In genomic region chr5:123511648-123512605, GRCh38 we compare ENCODE assay signal across 1 cellular context.
TF ChIP-seq lines count a peak whose summit lies in the region.

Gene CSNK1G3, plus strand, starts transcription at chr5:123512177. Its CDS starts 33,487 bp downstream, at chr5:123545664.

TF ChIP-seq in K562, 482 proteins besides CTCF, POLR2A, EP300 and RAD21 (continued from another document and continues in another):
- no peak for TF ChIP-seq E4F1 (CRISPR knock-in tag; IDR thresholded peaks at IDR 0.05; ENCODE audit: borderline replicate concordance)
- TF ChIP-seq FOSL1 (tag; conservative IDR thresholded peaks at IDR 0.05): no peak
- no peak for TF ChIP-seq ZNF655 (CRISPR knock-in tag; IDR thresholded peaks at IDR 0.05)
- TF ChIP-seq ZNF75A (CRISPR knock-in tag; IDR thresholded peaks at IDR 0.05): no peak
- TF ChIP-seq SIX5 (IDR thresholded peaks at IDR 0.05; ENCODE audit: borderline replicate concordance in 1 of 2, insufficient read depth in 1 of 2, low read depth in 1 of 2, low read length in 2 of 2): no peak
- TF ChIP-seq ZZZ3 (IDR thresholded peaks at IDR 0.05): no peak
- TF ChIP-seq ATF7 (IDR thresholded peaks at IDR 0.05): peak; percentile 85
- no peak for TF ChIP-seq THRAP3 (IDR thresholded peaks at IDR 0.05; ENCODE audit: borderline replicate concordance)
- TF ChIP-seq ERF (CRISPR knock-in tag; IDR thresholded peaks at IDR 0.05): peak; percentile 65; the same call in 1 of the 2 replicates
- 0 out of 4 replicates have a peak, but pooled peaks of 1 of the 2 experiments have one; percentile 38 for TF ChIP-seq KDM4B (IDR thresholded peaks at IDR 0.05; ENCODE audit: borderline replicate concordance in 2 of 2, low read depth in 1 of 2)
- TF ChIP-seq MCM5 (IDR thresholded peaks at IDR 0.05; ENCODE audit: low read depth): no peak
- peak in 1 of 2 experiments; percentile 16; a peak in 1 of 4 replicates for TF ChIP-seq MNT (conservative IDR thresholded peaks at IDR 0.05)
- no peak for TF ChIP-seq LARP7 (IDR thresholded peaks at IDR 0.05)
- TF ChIP-seq ZNF778 (CRISPR knock-in tag; IDR thresholded peaks at IDR 0.05): no peak
- peak; percentile 39 for TF ChIP-seq KDM5B (IDR thresholded peaks at IDR 0.05; ENCODE audit: insufficient replicate concordance, low read depth, low read length)
- TF ChIP-seq KDM1A (IDR thresholded peaks at IDR 0.05): no peak
- no peak for TF ChIP-seq THRA (IDR thresholded peaks at IDR 0.05)
- TF ChIP-seq FUS (optimal IDR thresholded peaks at IDR 0.05; ENCODE audit: low read depth, low read length): no peak
- TF ChIP-seq BACH1 (tag; IDR thresholded peaks at IDR 0.05): no peak
- TF ChIP-seq HCFC1 (IDR thresholded peaks at IDR 0.05; ENCODE audit: low read depth, low read length): no peak; the same call in 1 of the 2 replicates
- TF ChIP-seq EZH2 (IDR thresholded peaks at IDR 0.05; ENCODE audit: borderline replicate concordance, low read depth, low read length): no peak
- peak; percentile 96 for TF ChIP-seq MTA3 (IDR thresholded peaks at IDR 0.05; ENCODE audit: borderline replicate concordance)
- TF ChIP-seq ILF3 (IDR thresholded peaks at IDR 0.05; ENCODE audit: borderline replicate concordance): no peak
- TF ChIP-seq NFE2L1 (tag; IDR thresholded peaks at IDR 0.05; ENCODE audit: borderline replicate concordance, low read depth): no peak
- no peak for TF ChIP-seq CAMTA2 (CRISPR knock-in tag; conservative IDR thresholded peaks at IDR 0.05)
- no peak for TF ChIP-seq GTF2A2 (tag; IDR thresholded peaks at IDR 0.05)
- no peak for TF ChIP-seq U2AF1 (optimal IDR thresholded peaks at IDR 0.05; ENCODE audit: low read depth, low read length)
- TF ChIP-seq PHTF2 (CRISPR knock-in tag; IDR thresholded peaks at IDR 0.05): no peak
- TF ChIP-seq GMEB1 (CRISPR knock-in tag; IDR thresholded peaks at IDR 0.05): peak; percentile 42; the same call in 1 of the 2 replicates
- TF ChIP-seq YBX1 (IDR thresholded peaks at IDR 0.05): no peak
- no peak for TF ChIP-seq ZNF347 (CRISPR knock-in tag; IDR thresholded peaks at IDR 0.05; ENCODE audit: low read depth)
- TF ChIP-seq ZBTB34 (CRISPR knock-in tag; IDR thresholded peaks at IDR 0.05): no peak
- TF ChIP-seq ZBTB2 (IDR thresholded peaks at IDR 0.05): no peak
- no peak; a peak in 1 of 4 replicates for TF ChIP-seq CSDE1 (IDR thresholded peaks at IDR 0.05)
- no peak for TF ChIP-seq RERE (CRISPR knock-in tag; IDR thresholded peaks at IDR 0.05; ENCODE audit: borderline replicate concordance)
- TF ChIP-seq HMGXB4 (CRISPR knock-in tag; IDR thresholded peaks at IDR 0.05): no peak
- no peak for TF ChIP-seq TARDBP (IDR thresholded peaks at IDR 0.05)
- TF ChIP-seq ZNF830 (CRISPR knock-in tag; IDR thresholded peaks at IDR 0.05): no peak
- no peak for TF ChIP-seq COPS2 (conservative IDR thresholded peaks at IDR 0.05)
- peak; percentile 19 for TF ChIP-seq SOX6 (IDR thresholded peaks at IDR 0.05)
- TF ChIP-seq USF2 (CRISPR knock-in tag; IDR thresholded peaks at IDR 0.05): no peak
- TF ChIP-seq HDAC3 (IDR thresholded peaks at IDR 0.05; ENCODE audit: borderline replicate concordance, partially characterized antibody): no peak
- TF ChIP-seq HNRNPK (IDR thresholded peaks at IDR 0.05; ENCODE audit: low read depth, low read length, poor library complexity, severe bottlenecking): no peak
- TF ChIP-seq SPI1 (IDR thresholded peaks at IDR 0.05; ENCODE audit: borderline replicate concordance, low read depth, low read length): no peak
- TF ChIP-seq BDP1 (IDR thresholded peaks at IDR 0.05; ENCODE audit: insufficient read depth, insufficient read length): no peak
- TF ChIP-seq CHD2 (IDR thresholded peaks at IDR 0.05; ENCODE audit: low read depth, low read length): no peak
- no peak for TF ChIP-seq POLR3G (IDR thresholded peaks at IDR 0.05; ENCODE audit: extremely low read depth, insufficient read length, insufficient replicate concordance)
- TF ChIP-seq MTA2 (IDR thresholded peaks at IDR 0.05; ENCODE audit: low read depth): no peak
- no peak for TF ChIP-seq HNRNPUL1 (IDR thresholded peaks at IDR 0.05; ENCODE audit: low read length)
